8 cellular contexts compared by ENCODE assay signal in the genomic region with DNA sequence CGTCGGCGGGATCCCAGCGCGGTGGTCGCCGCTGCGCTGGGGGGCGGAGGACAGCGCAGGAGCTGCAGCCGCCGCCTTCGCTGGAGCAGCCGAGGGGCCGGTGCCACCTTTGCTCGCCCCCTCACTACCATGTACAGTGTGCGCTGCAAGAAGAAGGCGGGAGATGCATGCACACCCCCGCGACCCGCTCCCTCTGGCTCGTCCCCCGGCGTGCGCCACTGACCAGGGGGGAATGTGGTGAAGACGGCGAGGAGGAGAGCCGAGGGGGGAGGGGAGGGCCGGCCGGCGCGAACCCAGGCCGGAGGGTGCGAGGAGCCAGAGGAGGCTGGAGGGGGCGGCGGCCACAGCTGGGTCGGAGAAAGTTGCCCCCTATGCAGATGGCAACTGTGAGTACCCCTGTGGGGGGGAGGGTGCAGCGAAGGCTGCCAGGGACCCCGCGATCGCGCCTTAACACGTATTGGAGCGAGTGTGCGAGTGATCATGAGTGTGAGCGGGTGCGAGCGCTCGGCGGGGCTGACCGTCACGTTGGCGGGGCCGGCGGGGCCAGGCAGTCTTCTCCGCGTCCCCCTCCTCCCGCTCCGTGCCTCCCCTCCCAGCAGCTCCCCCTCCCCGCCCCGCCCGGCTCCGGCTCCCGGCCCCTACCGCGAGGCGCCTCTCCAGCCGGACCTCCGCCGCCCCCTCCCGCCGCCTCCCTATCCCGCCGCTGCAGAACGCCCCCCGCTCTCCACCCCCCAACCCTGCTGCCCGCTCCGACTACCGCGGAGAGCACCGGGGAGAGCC. TPM values are rescaled to one million over a fixed set of nuclear protein-coding genes. Genes with fewer than 3 reads are reported as not detected.
A peak's percentile ranks its signal among the peaks of the same experiment; 100 is the strongest.
DNase-seq lines count a peak whose midpoint lies in the region; ATAC-seq, FAIRE-seq and TF ChIP-seq lines count a peak whose summit lies in the region.

No MANE protein-coding gene starts in this region.

- no peaks in the 10 kb centered on the region for H3K79me2 ChIP-seq in astrocyte (ENCODE audit: insufficient read depth, low read length)

- peaks cover 31% of the 10 kb centered on the region for H3K27me3 ChIP-seq in astrocyte (ENCODE audit: insufficient read depth, low read length)

- H3K4me3 ChIP-seq in astrocyte (ENCODE audit: insufficient read depth, low read depth, low read length) (peak overlapping the region; percentile 69), kidney (ENCODE audit: low read length in 2 of 2) (peak overlapping the region in 1 of 2 donors; percentile 60)

- H3K27ac ChIP-seq in astrocyte (ENCODE audit: low read depth, low read length) (no peak overlapping the region), kidney (ENCODE audit: low read depth in 2 of 2, low read length in 2 of 2) (no peak overlapping the region)

- H4K20me1 ChIP-seq in astrocyte (ENCODE audit: insufficient read depth, low read length) = no peaks in the 10 kb centered on the region

- peak overlapping the region; percentile 56 for H3K9ac ChIP-seq in astrocyte (ENCODE audit: low read length)
- H3K9ac ChIP-seq in kidney (ENCODE audit: low read length in 2 of 2) = no peak overlapping the region

- H3K4me1 ChIP-seq in astrocyte (ENCODE audit: insufficient read depth, low read length) (peaks cover 24% of the 10 kb centered on the region), kidney (ENCODE audit: control insufficient read depth in 1 of 2, insufficient read depth in 1 of 2, low read depth in 1 of 2, low read length in 2 of 2) (peaks cover 0 to 9% of the 10 kb centered on the region in 2 donors)

- peak overlapping the region; percentile 90 for H3K4me3 Mint-ChIP-seq in astrocyte (ENCODE audit: unreplicated experiment)
- H3K4me3 Mint-ChIP-seq in stimulated activated naive CD8-positive, alpha-beta T cell treated with anti-CD3 and anti-CD28 coated beads, Interleukin-15, amount 100 ng/mL, for 72 hours = peak overlapping the region; percentile 76 to 77

- TF ChIP-seq CTCF in astrocyte (IDR thresholded peaks at IDR 0.05; ENCODE audit: insufficient read depth, low read depth, low read length) (no peak), kidney (IDR thresholded peaks at IDR 0.05; ENCODE audit: borderline replicate concordance, extremely low read depth, insufficient read depth) (no peak)

- H3K36me3 Mint-ChIP-seq in astrocyte (ENCODE audit: low read depth, unreplicated experiment) = peaks cover 12% of the 10 kb centered on the region

- ATAC-seq in HG03135 (IDR thresholded peaks at IDR 0.05; ENCODE audit: unreplicated experiment) (peak; percentile 16), HG03378 (IDR thresholded peaks at IDR 0.05; ENCODE audit: unreplicated experiment) (no peak)
- ATAC-seq in stimulated activated naive CD8-positive, alpha-beta T cell treated with anti-CD3 and anti-CD28 coated beads, Interleukin-15, amount 100 ng/mL, for 72 hours = peak; percentile 31

- H3K4me1 Mint-ChIP-seq in astrocyte (ENCODE audit: low read depth, unreplicated experiment) = peaks cover 4% of the 10 kb centered on the region
- H3K4me1 Mint-ChIP-seq in stimulated activated naive CD8-positive, alpha-beta T cell treated with anti-CD3 and anti-CD28 coated beads, Interleukin-15, amount 100 ng/mL, for 72 hours = peaks cover 31% of the 10 kb centered on the region

- peaks cover 6% of the 10 kb centered on the region for H3K9me3 Mint-ChIP-seq in astrocyte (ENCODE audit: unreplicated experiment)
- H3K9me3 Mint-ChIP-seq in stimulated activated naive CD8-positive, alpha-beta T cell treated with anti-CD3 and anti-CD28 coated beads, Interleukin-15, amount 100 ng/mL, for 72 hours = peaks cover 0 to 10% of the 10 kb centered on the region in 2 donors

- H3K36me3 ChIP-seq in astrocyte (ENCODE audit: insufficient read depth, low read length) (no peaks in the 10 kb centered on the region), kidney (ENCODE audit: control insufficient read depth in 1 of 2, insufficient read depth in 2 of 2, low read length in 2 of 2) (no peaks in the 10 kb centered on the region)

- H2AFZ ChIP-seq in astrocyte (ENCODE audit: low read depth, low read length) = peak overlapping the region; percentile 93

- in situ Hi-C loops in ACHN (cut with HindIII; ENCODE audit: low pct_ligation_motif_present, low pct_unique_long_range_greater_than_20kb, low sequenced_read_pairs) = no loop called here

- no peaks in the 10 kb centered on the region for H3K9me3 ChIP-seq in astrocyte (ENCODE audit: insufficient read depth, low read depth, low read length)
- H3K9me3 ChIP-seq in kidney (ENCODE audit: control insufficient read depth in 1 of 2, low read length in 2 of 2) = peaks cover 2 to 3% of the 10 kb centered on the region in 2 donors

- FAIRE-seq in astrocyte (lab: Jason Lieb, UNC) = no peak
- FAIRE-seq in kidney (lab: Jason Lieb, UNC) = no peak

- peaks cover 36% of the 10 kb centered on the region for H3K27me3 Mint-ChIP-seq in astrocyte (ENCODE audit: low read depth, unreplicated experiment)
- H3K27me3 Mint-ChIP-seq in stimulated activated naive CD8-positive, alpha-beta T cell treated with anti-CD3 and anti-CD28 coated beads, Interleukin-15, amount 100 ng/mL, for 72 hours = peaks cover 65% of the 10 kb centered on the region

- DNase-seq in ACHN (peak; percentile 9), astrocyte (ENCODE audit: low read depth) (no peak), kidney (peak; percentile 72), NCI-H1436 (lab: John Stamatoyannopoulos, UW) (no peak)
- DNase-seq in stimulated activated naive CD8-positive, alpha-beta T cell treated with anti-CD3 and anti-CD28 coated beads, Interleukin-15, amount 100 ng/mL, for 72 hours = peak in 1 of 2 donors; percentile 7
- DNase-seq in stimulated activated CD4-positive, alpha-beta T cell treated with anti-CD3 and anti-CD28 coated beads, Interleukin-4, amount 100 ng/mL, for 4 hours = no peak

- intact Hi-C loops in kidney (cut with DNase I) = no loop called here

- H3K27ac Mint-ChIP-seq in astrocyte (ENCODE audit: unreplicated experiment) = no peak overlapping the region
- H3K27ac Mint-ChIP-seq in stimulated activated naive CD8-positive, alpha-beta T cell treated with anti-CD3 and anti-CD28 coated beads, Interleukin-15, amount 100 ng/mL, for 72 hours = no peak overlapping the region

- H3K4me2 ChIP-seq in astrocyte (ENCODE audit: low read length) = peak overlapping the region; percentile 98

RNA-seq across cellular contexts. Expression of a gene that starts 0.8 kb away (rescaled TPM):
- total RNA-seq in astrocyte (2.0 and 2.1 TPM in 2 replicates), kidney (0.09 TPM)
- polyA plus RNA-seq in kidney (ENCODE audit: insufficient read depth, low read depth, low replicate concordance) = not detected

Comparison
In these comparisons a context has a peak if more than half of its experiments do, and no peak if none do; other contexts are left out.
1. DNase-seq: peak in ACHN (single experiment) and kidney (single experiment); none in astrocyte (single experiment), NCI-H1436 (single experiment) and stimulated activated CD4-positive, alpha-beta T cell treated with anti-CD3 and anti-CD28 coated beads, Interleukin-4, amount 100 ng/mL, for 4 hours (0 of 2).